In the genomic region with DNA sequence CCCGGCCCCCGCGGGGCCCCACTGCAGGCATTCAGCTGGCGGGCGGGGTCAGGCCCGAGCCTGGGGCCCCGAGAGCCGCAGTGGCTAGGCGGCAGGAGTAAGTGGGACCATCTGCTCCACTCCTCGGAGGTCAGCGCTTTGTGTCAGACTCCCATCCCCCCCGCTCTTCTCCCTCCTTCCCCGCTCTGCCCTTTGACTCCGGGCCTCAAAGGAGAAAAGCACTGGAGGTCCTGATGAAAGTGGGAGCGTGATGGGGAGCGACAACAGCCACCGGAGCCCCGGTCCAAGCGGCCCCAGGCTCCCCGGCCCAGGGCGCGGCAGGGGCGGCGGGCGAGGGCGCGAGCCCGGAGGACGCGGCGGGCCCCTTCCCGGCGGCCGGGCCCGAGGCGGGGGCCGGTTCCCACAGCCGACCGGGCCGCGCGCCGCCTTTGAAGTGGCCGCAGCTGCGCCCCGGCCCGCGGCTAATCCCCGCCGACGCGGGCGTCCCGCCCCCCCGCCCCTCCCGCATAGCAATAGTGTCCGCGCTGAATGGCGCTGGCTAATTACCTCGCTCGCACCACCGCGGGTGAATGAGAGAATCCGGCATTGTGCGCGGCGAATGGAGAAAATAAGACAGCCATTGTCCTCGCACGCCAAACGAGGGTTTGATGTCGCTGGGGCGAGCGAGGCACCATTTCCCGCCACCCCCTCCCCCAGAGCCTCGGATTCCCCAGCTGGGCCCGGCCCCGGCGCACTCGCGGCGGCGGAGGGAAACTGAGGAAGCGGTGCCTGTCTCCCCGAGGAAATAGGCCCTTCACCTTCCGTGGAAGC, we compare ENCODE assay signal across 9 cellular contexts. TPM values are rescaled to one million over a fixed set of nuclear protein-coding genes. Genes with fewer than 3 reads are reported as not detected.
DNase-seq lines count a peak whose midpoint lies in the region; ATAC-seq, FAIRE-seq and TF ChIP-seq lines count a peak whose summit lies in the region.
"Had no signal": no experiment of that assay in that cellular context is flagged by ENCODE, and none has a peak within 500 bp of the region (broad histone marks: within the 10 kb centered on the region; RNA-seq: fewer than 3 reads in every experiment).

No MANE protein-coding gene starts in this region.

- H3K27ac ChIP-seq in GM12878 (ENCODE audit: control insufficient read depth, insufficient read depth) = no peak overlapping the region
- H3K27ac ChIP-seq in skin epidermis = no peak overlapping the region

- H3K9ac ChIP-seq in GM12878 (ENCODE audit: control insufficient read depth, insufficient read depth, low read length) = no peak overlapping the region

- H3K4me1 Mint-ChIP-seq in T-helper 2 cell treated with Interferon-gamma antibody and Interleukin-4, amounts not matched to agents 5 μg/mL and 100 μg/mL, for 36 hours (ENCODE audit: low read depth) = no peaks in the 10 kb centered on the region

- POLR2A ChIA-PET in GM12878 (lab: Charles Lee) = no interaction called here

- CTCF ChIA-PET in GM12878 (lab: Yijun Ruan, JAX) = no interaction called here

- no peak for TF ChIP-seq EP300 in GM12878 (IDR thresholded peaks at IDR 0.05; ENCODE audit: borderline replicate concordance in 1 of 2, control insufficient read depth in 1 of 2, low read depth in 2 of 2, low read length in 2 of 2)

- no peaks in the 10 kb centered on the region for H3K79me2 ChIP-seq in GM12878 (ENCODE audit: control insufficient read depth, insufficient read depth, low read length)

- H3K36me3 ChIP-seq in GM12878 (ENCODE audit: control insufficient read depth in 2 of 2, insufficient read depth in 2 of 2, low read length in 1 of 2) = no peaks in the 10 kb centered on the region

- RAD21 ChIA-PET in GM12878 (lab: Charles Lee; ENCODE audit: unreplicated experiment) = no interaction called here

- no peaks in the 10 kb centered on the region for H3K4me1 ChIP-seq in GM12878 (ENCODE audit: control insufficient read depth, insufficient read depth, low read length)

- intact Hi-C loops in GM12878 (cut with micrococcal nuclease; ENCODE audit: unreplicated experiment) = no loop called here
- intact Hi-C loops in lower leg skin (cut with DNase I; ENCODE audit: low total_unique reads) = no loop called here

- H4K20me1 ChIP-seq in GM12878 (ENCODE audit: control insufficient read depth, insufficient read depth) = no peaks in the 10 kb centered on the region

- H3K27me3 Mint-ChIP-seq in T-helper 2 cell treated with Interferon-gamma antibody and Interleukin-4, amounts not matched to agents 5 μg/mL and 100 μg/mL, for 36 hours (ENCODE audit: low read depth) = peaks cover 53% of the 10 kb centered on the region

- SMC1A ChIA-PET in GM12878 (lab: Charles Lee; ENCODE audit: uncharacterized antibody, unreplicated experiment) = no interaction called here

- no peaks in the 10 kb centered on the region; the same call in 2 of the 3 replicates for H3K9me3 ChIP-seq in GM12878 (replicated peaks; ENCODE audit: control insufficient read depth, insufficient read depth, low read length)

- no TSS peak for BruUV-seq in GM12878 (replicated peaks; lab: Mats Ljungman, UMichigan)

- 0 out of 2 replicates have a peak overlapping the region, but pooled peaks have one; percentile 33 for H3K4me2 ChIP-seq in GM12878 (ENCODE audit: control insufficient read depth, insufficient read depth)

- WGBS in GM12878 (ENCODE audit: insufficient coverage, insufficient replicate concordance, low lambda C conversion rate, missing lambda C conversion rate) = 28% methylated on average over 64 of the region's 85 CpGs
- 3 to 10% methylated on average over 30 to 63 of the region's 85 CpGs for WGBS in lower leg skin, 2 donors

- peaks cover 8% of the 10 kb centered on the region in 2 experiments; a peak in 3 of 4 replicates for H3K27me3 ChIP-seq in GM12878 (replicated peaks in 1 of 2; ENCODE audit: control insufficient read depth in 2 of 2, insufficient read depth in 2 of 2, low read length in 1 of 2)

- TF ChIP-seq RAD21 in GM12878 (IDR thresholded peaks at IDR 0.05; ENCODE audit: insufficient read depth, low read depth, low read length) = no peak

- no peak for ATAC-seq in GM12878
- ATAC-seq: HCT116 had no signal

- no peaks in the 10 kb centered on the region for H3K36me3 Mint-ChIP-seq in T-helper 2 cell treated with Interferon-gamma antibody and Interleukin-4, amounts not matched to agents 5 μg/mL and 100 μg/mL, for 36 hours (ENCODE audit: low read depth)

- in situ Hi-C loops in GM12878 (cut with MboI) (no loop called here), GM13976 (cut with MboI; ENCODE audit: low sequenced_read_pairs, unreplicated experiment) (no loop called here)

- TF ChIP-seq POLR2A in GM12878 (IDR thresholded peaks at IDR 0.05; ENCODE audit: low read depth, low read length) (no peak), lower leg skin (IDR thresholded peaks at IDR 0.05) (no peak)

- H3K9me3 Mint-ChIP-seq in T-helper 2 cell treated with Interferon-gamma antibody and Interleukin-4, amounts not matched to agents 5 μg/mL and 100 μg/mL, for 36 hours = peaks cover 12% of the 10 kb centered on the region

- TF ChIP-seq CTCF in GM12878 (IDR thresholded peaks at IDR 0.05 in 2 of 3, conservative IDR thresholded peaks at IDR 0.05 in 1 of 3; ENCODE audit: control insufficient read depth in 2 of 3, extremely low read depth in 1 of 3, insufficient read depth in 1 of 3, low read depth in 3 of 3, low read length in 3 of 3) = no peak
- no peak for TF ChIP-seq CTCF in GM13976 (IDR thresholded peaks at IDR 0.05; ENCODE audit: borderline replicate concordance, control extremely low read depth, extremely low read depth, insufficient read depth, missing control alignments)
- no peak for TF ChIP-seq CTCF in lower leg skin (IDR thresholded peaks at IDR 0.05)

- H3K4me3 ChIP-seq in GM12878 (no peak overlapping the region), skin epidermis (peak overlapping the region; percentile 5 to 41 (median 20)), lower leg skin (ENCODE audit: low read depth, poor library complexity, severe bottlenecking) (no peak overlapping the region)

- no peak for FAIRE-seq in GM12878 (lab: Jason Lieb, UNC)

- no peak overlapping the region for H2AFZ ChIP-seq in GM12878 (ENCODE audit: control insufficient read depth, low read depth, low read length)

- H3K27ac Mint-ChIP-seq in T-helper 2 cell treated with Interferon-gamma antibody and Interleukin-4, amounts not matched to agents 5 μg/mL and 100 μg/mL, for 36 hours = no peak overlapping the region

- DNase-seq in HuH-7 (ENCODE audit: low spot score) (peak; percentile 57), GM12878 (ENCODE audit: low read depth, low spot score) (no peak), inferior parietal cortex (ENCODE audit: extremely low spot score) (peak; percentile 73), HUDEP-2 (lab: John Stamatoyannopoulos, UW; ENCODE audit: unreplicated experiment in 76 of 76) (no peak), GM13976 (ENCODE audit: low spot score) (no peak), lower leg skin (ENCODE audit: low spot score in 2 of 2) (no peak)
- DNase-seq in T-helper 2 cell treated with Interferon-gamma antibody and Interleukin-4, amounts not matched to agents 5 μg/mL and 100 μg/mL, for 36 hours (ENCODE audit: low spot score) = no peak

- H3K4me3 Mint-ChIP-seq in T-helper 2 cell treated with Interferon-gamma antibody and Interleukin-4, amounts not matched to agents 5 μg/mL and 100 μg/mL, for 36 hours = no peak overlapping the region

RNA-seq across cellular contexts. Expression of a gene that starts 22.4 kb away (rescaled TPM):
- not detected in 2 replicates for total RNA-seq in GM12878 (2013; cell fraction: nucleolus; rRNA removed)
- total RNA-seq in GM12878 (2014; rRNA removed) (not detected in 2 replicates), GM12878 (2014; rRNA removed; fragmentation: Illumina TruSeq; extraction: Trizol) (not detected in 2 replicates), GM12878 (2021) (0.10 and 0.13 TPM in 2 replicates), lower leg skin (not detected)
- polyA plus RNA-seq in GM12878 (2011; ENCODE audit: low read depth) = not detected
- polyA plus RNA-seq in GM12878 (2011; rRNA removed) (not detected in 2 replicates), GM12878 (2014; fragmentation: Illumina TruSeq; extraction: Trizol) (not detected in 2 replicates), GM12878 (2014; fragmentation: Nextera tagmentation; extraction: Ambion mirVana) (not detected), GM12878 (2014; rRNA removed) (not detected in 2 replicates), GM12878 (2016; fragmentation: Nextera tagmentation; extraction: Ambion mirVana) (under 1 TPM; 0.15 to 0.20 TPM)
- polyA plus RNA-seq in GM12878 (2011; cell fraction: cytosol; rRNA removed) = not detected in 2 replicates
- not detected in 2 replicates for polyA plus RNA-seq in GM12878 (2011; cell fraction: nucleus; rRNA removed)
- polyA plus RNA-seq in GM12878 (2012) = not detected in 2 replicates
- polyA minus RNA-seq in GM12878 (2011; rRNA and poly(A)+ RNA removed) = not detected in 2 replicates
- polyA minus RNA-seq in GM12878 (2011; cell fraction: cytosol; rRNA and poly(A)+ RNA removed) = not detected in 2 replicates
- not detected in 2 replicates for polyA minus RNA-seq in GM12878 (2011; cell fraction: nucleus; rRNA and poly(A)+ RNA removed)

RNA-seq across cellular contexts. Expression of a gene that starts 50.9 kb away (rescaled TPM):
- total RNA-seq in GM12878 (2013; cell fraction: nucleolus; rRNA removed) = not detected in 2 replicates
- total RNA-seq in GM12878 (2014; rRNA removed) = not detected in 2 replicates
- total RNA-seq in GM12878 (2014; rRNA removed; fragmentation: Illumina TruSeq; extraction: Trizol) = not detected in 2 replicates
- 14.3 and 19.1 TPM in 2 replicates for total RNA-seq in GM12878 (2021)
- polyA plus RNA-seq in GM12878 (2011; ENCODE audit: low read depth) = not detected
- not detected in 2 replicates for polyA plus RNA-seq in GM12878 (2011; rRNA removed)
- not detected in 2 replicates for polyA plus RNA-seq in GM12878 (2011; cell fraction: cytosol; rRNA removed)
- polyA plus RNA-seq in GM12878 (2011; cell fraction: nucleus; rRNA removed) = under 0.01 TPM in 1 of 2 replicates, not detected in the other
- not detected in 2 replicates for polyA plus RNA-seq in GM12878 (2012)
- polyA plus RNA-seq in GM12878 (2014; fragmentation: Illumina TruSeq; extraction: Trizol) = not detected in 2 replicates
- polyA plus RNA-seq in GM12878 (2014; fragmentation: Nextera tagmentation; extraction: Ambion mirVana) = not detected
- polyA plus RNA-seq in GM12878 (2014; rRNA removed) = not detected in 2 replicates
- not detected for polyA plus RNA-seq in GM12878 (2016; fragmentation: Nextera tagmentation; extraction: Ambion mirVana)
- under 0.01 and 15,416 TPM in 2 replicates for polyA minus RNA-seq in GM12878 (2011; rRNA and poly(A)+ RNA removed)
- 1,790 and 2,489 TPM in 2 replicates for polyA minus RNA-seq in GM12878 (2011; cell fraction: cytosol; rRNA and poly(A)+ RNA removed)
- polyA minus RNA-seq in GM12878 (2011; cell fraction: nucleus; rRNA and poly(A)+ RNA removed) = under 0.01 TPM in 2 replicates
- not detected for total RNA-seq in lower leg skin

RNA-seq across cellular contexts. Expression of a gene that starts 59.5 kb away (rescaled TPM):
- total RNA-seq in GM12878 (2013; cell fraction: nucleolus; rRNA removed) = not detected in 2 replicates
- total RNA-seq in GM12878 (2014; rRNA removed) (not detected in 2 replicates), GM12878 (2014; rRNA removed; fragmentation: Illumina TruSeq; extraction: Trizol) (not detected in 2 replicates), GM12878 (2021) (not detected in 2 replicates), lower leg skin (not detected)
- polyA plus RNA-seq in GM12878 (2011; ENCODE audit: low read depth) = not detected
- polyA plus RNA-seq in GM12878 (2011; rRNA removed) (not detected in 2 replicates), GM12878 (2014; fragmentation: Illumina TruSeq; extraction: Trizol) (not detected in 2 replicates), GM12878 (2014; fragmentation: Nextera tagmentation; extraction: Ambion mirVana) (not detected), GM12878 (2014; rRNA removed) (not detected in 2 replicates), GM12878 (2016; fragmentation: Nextera tagmentation; extraction: Ambion mirVana) (not detected)
- polyA plus RNA-seq in GM12878 (2011; cell fraction: cytosol; rRNA removed) = not detected in 2 replicates
- polyA plus RNA-seq in GM12878 (2011; cell fraction: nucleus; rRNA removed) = not detected in 2 replicates
- not detected in 2 replicates for polyA plus RNA-seq in GM12878 (2012)
- under 0.01 and 10,433 TPM in 2 replicates for polyA minus RNA-seq in GM12878 (2011; rRNA and poly(A)+ RNA removed)
- polyA minus RNA-seq in GM12878 (2011; cell fraction: cytosol; rRNA and poly(A)+ RNA removed) = 1,037 and 1,074 TPM in 2 replicates
- polyA minus RNA-seq in GM12878 (2011; cell fraction: nucleus; rRNA and poly(A)+ RNA removed) = under 0.01 TPM in 2 replicates

Comparison
In these comparisons a context has a peak if more than half of its experiments do, and no peak if none do; other contexts are left out.
1. DNase-seq: peak in HuH-7 (single experiment) and inferior parietal cortex (single experiment); none in GM12878 (single experiment), T-helper 2 cell treated with Interferon-gamma antibody and Interleukin-4, amounts not matched to agents 5 μg/mL and 100 μg/mL, for 36 hours (single experiment), HUDEP-2 (0 of 76), GM13976 (single experiment) and lower leg skin (0 of 2).
2. H3K4me3 ChIP-seq: peak in skin epidermis (7 of 7); none in GM12878 (single experiment) and lower leg skin (single experiment).